9 cellular contexts compared by ENCODE assay signal in genomic region chr3:39149498-39150169, GRCh38. TPM values are rescaled to one million over a fixed set of nuclear protein-coding genes. Genes with fewer than 3 reads are reported as not detected.
DNase-seq lines count a peak whose midpoint lies in the region; ATAC-seq, FAIRE-seq and TF ChIP-seq lines count a peak whose summit lies in the region.
"Had no signal": no experiment of that assay in that cellular context is flagged by ENCODE, and none has a peak within 500 bp of the region (broad histone marks: within the 10 kb centered on the region; RNA-seq: fewer than 3 reads in every experiment).

No MANE protein-coding gene starts in this region.

- 77% methylated on average over 3 of the region's 3 CpGs for WGBS in esophagus, 2 donors

- in situ Hi-C loops in gastrocnemius medialis (cut with MboI; ENCODE audit: low sequenced_read_pairs in 4 of 4): no loop called here

- H3K27me3 ChIP-seq in Peyer's patch (no peaks in the 10 kb centered on the region), esophagus (ENCODE audit: control insufficient read depth in 1 of 2, insufficient read depth in 2 of 2, low read length in 2 of 2) (no peaks in the 10 kb centered on the region), gastrocnemius medialis (no peaks in the 10 kb centered on the region)

- peaks cover 5 to 77% (median 53%) of the 10 kb centered on the region in 4 donors for H3K4me1 ChIP-seq in Peyer's patch
- peaks cover 28 to 53% of the 10 kb centered on the region in 2 donors for H3K4me1 ChIP-seq in esophagus (ENCODE audit: control insufficient read depth in 2 of 2, insufficient read depth in 2 of 2, low read length in 1 of 2)
- H3K4me1 ChIP-seq in gastrocnemius medialis: peaks cover 65% of the 10 kb centered on the region in 2 donors

- peak overlapping the region; percentile 100 for H3K27ac ChIP-seq in Peyer's patch
- H3K27ac ChIP-seq in esophagus (ENCODE audit: low read depth in 2 of 2, low read length in 1 of 2): peak overlapping the region; percentile 2 to 7
- H3K27ac ChIP-seq in gastrocnemius medialis: peak overlapping the region; percentile 94 to 100 (median 98)

- intact Hi-C loops in gastrocnemius medialis (cut with DNase I; ENCODE audit: low total_unique reads): no loop called here

- FAIRE-seq in GM12891 (lab: Jason Lieb, UNC): no peak

- TF ChIP-seq CTCF in Peyer's patch (IDR thresholded peaks at IDR 0.05) (no peak), gastrocnemius medialis (IDR thresholded peaks at IDR 0.05 in 4 of 5, conservative IDR thresholded peaks at IDR 0.05 in 1 of 5) (no peak)

- H3K9me3 ChIP-seq in Peyer's patch (no peaks in the 10 kb centered on the region), esophagus (ENCODE audit: control insufficient read depth in 2 of 2, insufficient read depth in 1 of 2, low read depth in 1 of 2, low read length in 1 of 2) (no peaks in the 10 kb centered on the region), gastrocnemius medialis (no peaks in the 10 kb centered on the region)

- H3K4me3 ChIP-seq in Peyer's patch (peak overlapping the region in 1 of 4 donors; percentile 4), esophagus (ENCODE audit: low read depth in 1 of 2, low read length in 2 of 2) (no peak overlapping the region), gastrocnemius medialis (peak overlapping the region; percentile 69 to 93 (median 78))

- TF ChIP-seq POLR2A in GM12891 (IDR thresholded peaks at IDR 0.05; ENCODE audit: low read depth, low read length) (0 out of 2 replicates have a peak, but pooled peaks have one; percentile 31), Peyer's patch (IDR thresholded peaks at IDR 0.05) (no peak), gastrocnemius medialis (IDR thresholded peaks at IDR 0.05) (no peak)

- DNase-seq in GM12891 (ENCODE audit: insufficient read length, low spot score): no peak
- DNase-seq in Peyer's patch: no peak
- DNase-seq in gastrocnemius medialis: no peak
- no peak for DNase-seq in HK-2 (ENCODE audit: unreplicated experiment)
- no peak for DNase-seq in OCI-M2 (lab: John Stamatoyannopoulos, UW; ENCODE audit: unreplicated experiment)
- DNase-seq in NK-92 (lab: John Stamatoyannopoulos, UW; ENCODE audit: unreplicated experiment): no peak
- DNase-seq: foreskin melanocyte had no signal

- H3K36me3 ChIP-seq in Peyer's patch: peaks cover 0 to 20% (median 0%) of the 10 kb centered on the region in 3 donors
- H3K36me3 ChIP-seq in esophagus (ENCODE audit: control insufficient read depth in 2 of 2, insufficient read depth in 2 of 2, low read length in 1 of 2): peaks cover 3 to 11% of the 10 kb centered on the region in 2 donors
- H3K36me3 ChIP-seq in gastrocnemius medialis: peaks cover 0 to 19% of the 10 kb centered on the region in 2 donors

- ATAC-seq in gastrocnemius medialis (no peak), GM21786 (IDR thresholded peaks at IDR 0.05; ENCODE audit: unreplicated experiment) (no peak)

TF ChIP-seq in GM12891, 5 proteins besides CTCF, POLR2A, EP300 and RAD21:
- no peak for TF ChIP-seq POLR2AphosphoS5 (IDR thresholded peaks at IDR 0.05; ENCODE audit: low read depth, low read length)
- TF ChIP-seq PAX5 (IDR thresholded peaks at IDR 0.05; ENCODE audit: insufficient read depth, low read length, severe bottlenecking): no peak
- TF ChIP-seq TAF1 (IDR thresholded peaks at IDR 0.05; ENCODE audit: low read depth, low read length): no peak
- TF ChIP-seq POU2F2 (IDR thresholded peaks at IDR 0.05; ENCODE audit: low read depth, low read length): no peak
- no peak for TF ChIP-seq SPI1 (IDR thresholded peaks at IDR 0.05; ENCODE audit: low read depth, low read length)

RNA-seq across cellular contexts. Expression of gene CSRNP1, which starts 3.8 kb away (rescaled TPM):
- 20.2 TPM for polyA plus RNA-seq in GM12891 (2012; ENCODE audit: low read depth, missing spikeins)
- total RNA-seq in Peyer's patch (10 to 100 TPM; 19.0 to 40.5 (median 29.4) TPM), gastrocnemius medialis (10 to 100 TPM; 27.5 to 66.8 (median 42.3) TPM)
- 10 to 100 TPM; 16.8 to 21.4 TPM for polyA plus RNA-seq in esophagus

RNA-seq across cellular contexts. Expression of gene TTC21A, which starts 42.2 kb away (rescaled TPM):
- 1.9 TPM for polyA plus RNA-seq in GM12891 (2012; ENCODE audit: low read depth, missing spikeins)
- total RNA-seq in Peyer's patch: 10 to 100 TPM in 2 of 4 donors, 1 to 10 TPM in 2; 8.4 to 41.3 (median 19.1) TPM
- polyA plus RNA-seq in esophagus: 1 to 10 TPM; 1.8 to 5.6 TPM
- 1 to 10 TPM in 2 of 4 donors, under 1 TPM in 2; 0.33 to 4.3 (median 1.1) TPM for total RNA-seq in gastrocnemius medialis

RNA-seq across cellular contexts. Expression of gene GORASP1, which starts 42.2 kb away (rescaled TPM):
- polyA plus RNA-seq in GM12891 (2012; ENCODE audit: low read depth, missing spikeins): 18.7 TPM
- total RNA-seq in Peyer's patch: 100 to 1,000 TPM in 3 of 4 donors, 10 to 100 TPM in 1; 85.8 to 145 (median 128) TPM
- polyA plus RNA-seq in esophagus: 10 to 100 TPM; 30.9 to 32.0 TPM
- total RNA-seq in gastrocnemius medialis: 10 to 100 TPM; 34.3 to 81.9 (median 38.5) TPM

RNA-seq across cellular contexts. Expression of gene XIRP1, which starts 42.8 kb away (rescaled TPM):
- polyA plus RNA-seq in GM12891 (2012; ENCODE audit: low read depth, missing spikeins): 0.14 TPM
- under 1 TPM in 1 of 4 donors, not detected in 3; 0.76 TPM for total RNA-seq in Peyer's patch
- polyA plus RNA-seq in esophagus: under 1 TPM; 0.07 to 0.10 TPM
- 100 to 1,000 TPM in 2 of 4 donors, 10 to 100 TPM in 2; 52.4 to 329 (median 128) TPM for total RNA-seq in gastrocnemius medialis

Comparison
In these comparisons a context has a peak if more than half of its experiments do, and no peak if none do; other contexts are left out.
1. H3K27ac ChIP-seq: peak in every context shown above with its lines; median percentile 100 in Peyer's patch; 98 in gastrocnemius medialis; 4 in esophagus.
2. H3K4me3 ChIP-seq: peak in gastrocnemius medialis (4 of 4); none in esophagus (0 of 2).